In the genomic region with DNA sequence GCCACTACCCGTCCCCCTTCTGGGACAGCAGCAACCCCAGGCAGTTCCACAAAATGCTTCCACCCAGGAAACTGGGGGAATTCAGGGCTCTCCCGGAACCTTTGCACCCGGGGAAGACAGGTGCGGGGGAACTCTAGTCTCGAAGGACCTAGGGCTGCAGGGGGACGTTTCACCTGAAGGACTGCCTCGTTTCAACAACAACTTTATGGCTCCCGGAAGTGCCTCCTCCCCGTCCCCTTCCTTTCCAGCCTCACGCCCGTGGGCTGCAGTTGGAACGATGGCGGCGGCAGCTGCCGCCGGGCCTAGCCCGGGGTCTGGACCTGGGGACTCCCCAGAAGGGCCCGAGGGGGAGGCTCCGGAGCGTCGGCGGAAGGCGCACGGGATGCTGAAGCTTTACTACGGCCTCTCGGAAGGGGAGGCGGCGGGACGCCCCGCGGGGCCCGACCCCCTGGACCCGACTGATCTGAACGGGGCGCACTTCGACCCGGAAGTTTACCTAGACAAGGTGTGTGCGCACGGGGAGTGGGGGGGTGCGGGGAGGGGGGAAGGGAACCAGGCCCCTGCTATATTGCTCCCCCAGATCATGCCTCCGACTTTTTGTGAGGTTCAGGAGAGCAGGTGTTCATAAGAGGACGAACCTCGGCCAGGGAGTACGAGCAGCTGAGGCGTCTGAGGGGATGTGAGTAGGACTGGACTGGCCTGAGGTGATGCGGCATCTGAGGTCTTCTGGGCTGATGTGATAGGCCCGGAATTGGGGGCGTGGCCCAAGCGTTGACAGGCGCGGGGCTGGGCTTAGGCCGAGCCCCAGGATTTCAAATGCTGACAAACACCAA, we compare ENCODE assay signal across 1 cellular context.
TF ChIP-seq lines count a peak whose summit lies in the region.

A gene (plus strand): TSS at position 241 of the 833 bp plus-strand sequence. CDS start 37 bp downstream, at position 278.

TF ChIP-seq in IMR-90, 13 proteins besides CTCF, POLR2A, EP300 and RAD21 (continued from another document):
- TF ChIP-seq MAZ (IDR thresholded peaks at IDR 0.05; ENCODE audit: borderline replicate concordance, low read depth, low read length) (peak; percentile 94), NFE2L2 (IDR thresholded peaks at IDR 0.05; ENCODE audit: low read depth, low read length) (no peak)
- TF ChIP-seq, protein P1, sequence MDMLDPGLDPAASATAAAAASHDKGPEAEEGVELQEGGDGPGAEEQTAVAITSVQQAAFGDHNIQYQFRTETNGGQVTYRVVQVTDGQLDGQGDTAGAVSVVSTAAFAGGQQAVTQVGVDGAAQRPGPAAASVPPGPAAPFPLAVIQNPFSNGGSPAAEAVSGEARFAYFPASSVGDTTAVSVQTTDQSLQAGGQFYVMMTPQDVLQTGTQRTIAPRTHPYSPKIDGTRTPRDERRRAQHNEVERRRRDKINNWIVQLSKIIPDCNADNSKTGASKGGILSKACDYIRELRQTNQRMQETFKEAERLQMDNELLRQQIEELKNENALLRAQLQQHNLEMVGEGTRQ (IDR thresholded peaks at IDR 0.05; ENCODE audit: low read depth, low read length): peak; percentile 39; the same call in 1 of the 2 replicates
